In genomic region chr2:191691016-191691725, GRCh38 we compare ENCODE assay signal across 1 cellular context.
TF ChIP-seq lines count a peak whose summit lies in the region.

No MANE protein-coding gene starts in this region.

TF ChIP-seq in GM12878, 131 proteins besides CTCF, POLR2A, EP300 and RAD21 (continued from another document):
- TF ChIP-seq ZBTB11 (CRISPR knock-in tag; IDR thresholded peaks at IDR 0.05), result no peak
- no peak for TF ChIP-seq PAX8 (IDR thresholded peaks at IDR 0.05)
- no peak for TF ChIP-seq SREBF1 (IDR thresholded peaks at IDR 0.05; ENCODE audit: low read length)
- TF ChIP-seq ETV6 (conservative IDR thresholded peaks at IDR 0.05 in 1 of 2, IDR thresholded peaks at IDR 0.05 in 1 of 2; ENCODE audit: borderline replicate concordance in 1 of 2, low read depth in 1 of 2), result no peak
- TF ChIP-seq NKRF (conservative IDR thresholded peaks at IDR 0.05), result no peak
- no peak for TF ChIP-seq ATF2 (IDR thresholded peaks at IDR 0.05; ENCODE audit: low read length)
- TF ChIP-seq RAD51 (IDR thresholded peaks at IDR 0.05), result peak; percentile 39; the same call in 1 of the 2 replicates
- no peak for TF ChIP-seq BHLHE40 (IDR thresholded peaks at IDR 0.05; ENCODE audit: borderline replicate concordance in 1 of 2, low read depth in 2 of 2, low read length in 1 of 2)
